In the genomic region with DNA sequence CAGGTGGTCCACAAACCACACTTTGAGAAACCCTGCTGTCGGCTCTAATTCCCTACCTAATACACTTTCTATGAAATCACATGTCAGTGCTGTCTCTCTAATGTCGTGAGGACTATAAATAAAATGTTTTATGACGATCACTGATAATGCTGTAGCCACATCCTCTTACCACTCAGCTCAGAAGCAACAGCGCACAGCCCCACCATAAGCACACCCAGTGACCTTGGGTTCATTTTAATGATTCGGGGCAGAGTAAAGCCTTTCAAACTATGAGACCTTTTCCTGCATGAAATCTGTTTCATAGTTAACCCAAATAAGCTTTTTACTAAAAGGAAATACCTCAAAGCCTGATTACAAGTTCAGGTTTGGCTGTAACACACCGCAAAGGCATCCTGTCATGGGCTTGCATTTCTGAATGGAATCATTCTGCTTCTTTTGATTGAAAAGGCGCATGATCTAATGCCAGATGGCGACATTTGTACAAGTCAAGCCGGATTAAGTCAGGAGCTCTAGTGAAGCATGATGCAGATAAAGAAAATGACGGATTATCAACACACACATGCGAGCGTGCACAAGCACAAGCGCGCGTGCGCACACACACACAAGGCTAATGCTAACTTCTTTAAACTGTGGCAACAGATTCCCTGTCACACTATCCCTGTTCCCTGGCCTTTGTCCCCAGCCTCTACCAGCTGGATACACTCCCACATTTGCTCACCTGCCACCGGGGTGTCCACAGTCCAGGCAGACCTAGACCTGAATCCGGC, we compare ENCODE assay signal across 1 cellular context.
TF ChIP-seq lines count a peak whose summit lies in the region.

No MANE protein-coding gene starts in this region.

TF ChIP-seq in GM23338, 12 proteins besides CTCF, POLR2A, EP300 and RAD21 (continued from another document):
- TF ChIP-seq, protein P1, sequence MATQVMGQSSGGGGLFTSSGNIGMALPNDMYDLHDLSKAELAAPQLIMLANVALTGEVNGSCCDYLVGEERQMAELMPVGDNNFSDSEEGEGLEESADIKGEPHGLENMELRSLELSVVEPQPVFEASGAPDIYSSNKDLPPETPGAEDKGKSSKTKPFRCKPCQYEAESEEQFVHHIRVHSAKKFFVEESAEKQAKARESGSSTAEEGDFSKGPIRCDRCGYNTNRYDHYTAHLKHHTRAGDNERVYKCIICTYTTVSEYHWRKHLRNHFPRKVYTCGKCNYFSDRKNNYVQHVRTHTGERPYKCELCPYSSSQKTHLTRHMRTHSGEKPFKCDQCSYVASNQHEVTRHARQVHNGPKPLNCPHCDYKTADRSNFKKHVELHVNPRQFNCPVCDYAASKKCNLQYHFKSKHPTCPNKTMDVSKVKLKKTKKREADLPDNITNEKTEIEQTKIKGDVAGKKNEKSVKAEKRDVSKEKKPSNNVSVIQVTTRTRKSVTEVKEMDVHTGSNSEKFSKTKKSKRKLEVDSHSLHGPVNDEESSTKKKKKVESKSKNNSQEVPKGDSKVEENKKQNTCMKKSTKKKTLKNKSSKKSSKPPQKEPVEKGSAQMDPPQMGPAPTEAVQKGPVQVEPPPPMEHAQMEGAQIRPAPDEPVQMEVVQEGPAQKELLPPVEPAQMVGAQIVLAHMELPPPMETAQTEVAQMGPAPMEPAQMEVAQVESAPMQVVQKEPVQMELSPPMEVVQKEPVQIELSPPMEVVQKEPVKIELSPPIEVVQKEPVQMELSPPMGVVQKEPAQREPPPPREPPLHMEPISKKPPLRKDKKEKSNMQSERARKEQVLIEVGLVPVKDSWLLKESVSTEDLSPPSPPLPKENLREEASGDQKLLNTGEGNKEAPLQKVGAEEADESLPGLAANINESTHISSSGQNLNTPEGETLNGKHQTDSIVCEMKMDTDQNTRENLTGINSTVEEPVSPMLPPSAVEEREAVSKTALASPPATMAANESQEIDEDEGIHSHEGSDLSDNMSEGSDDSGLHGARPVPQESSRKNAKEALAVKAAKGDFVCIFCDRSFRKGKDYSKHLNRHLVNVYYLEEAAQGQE (IDR thresholded peaks at IDR 0.05; ENCODE audit: unreplicated experiment), result no peak
- TF ChIP-seq JUNB (IDR thresholded peaks at IDR 0.05; ENCODE audit: unreplicated experiment), result no peak
- TF ChIP-seq, protein P2, sequence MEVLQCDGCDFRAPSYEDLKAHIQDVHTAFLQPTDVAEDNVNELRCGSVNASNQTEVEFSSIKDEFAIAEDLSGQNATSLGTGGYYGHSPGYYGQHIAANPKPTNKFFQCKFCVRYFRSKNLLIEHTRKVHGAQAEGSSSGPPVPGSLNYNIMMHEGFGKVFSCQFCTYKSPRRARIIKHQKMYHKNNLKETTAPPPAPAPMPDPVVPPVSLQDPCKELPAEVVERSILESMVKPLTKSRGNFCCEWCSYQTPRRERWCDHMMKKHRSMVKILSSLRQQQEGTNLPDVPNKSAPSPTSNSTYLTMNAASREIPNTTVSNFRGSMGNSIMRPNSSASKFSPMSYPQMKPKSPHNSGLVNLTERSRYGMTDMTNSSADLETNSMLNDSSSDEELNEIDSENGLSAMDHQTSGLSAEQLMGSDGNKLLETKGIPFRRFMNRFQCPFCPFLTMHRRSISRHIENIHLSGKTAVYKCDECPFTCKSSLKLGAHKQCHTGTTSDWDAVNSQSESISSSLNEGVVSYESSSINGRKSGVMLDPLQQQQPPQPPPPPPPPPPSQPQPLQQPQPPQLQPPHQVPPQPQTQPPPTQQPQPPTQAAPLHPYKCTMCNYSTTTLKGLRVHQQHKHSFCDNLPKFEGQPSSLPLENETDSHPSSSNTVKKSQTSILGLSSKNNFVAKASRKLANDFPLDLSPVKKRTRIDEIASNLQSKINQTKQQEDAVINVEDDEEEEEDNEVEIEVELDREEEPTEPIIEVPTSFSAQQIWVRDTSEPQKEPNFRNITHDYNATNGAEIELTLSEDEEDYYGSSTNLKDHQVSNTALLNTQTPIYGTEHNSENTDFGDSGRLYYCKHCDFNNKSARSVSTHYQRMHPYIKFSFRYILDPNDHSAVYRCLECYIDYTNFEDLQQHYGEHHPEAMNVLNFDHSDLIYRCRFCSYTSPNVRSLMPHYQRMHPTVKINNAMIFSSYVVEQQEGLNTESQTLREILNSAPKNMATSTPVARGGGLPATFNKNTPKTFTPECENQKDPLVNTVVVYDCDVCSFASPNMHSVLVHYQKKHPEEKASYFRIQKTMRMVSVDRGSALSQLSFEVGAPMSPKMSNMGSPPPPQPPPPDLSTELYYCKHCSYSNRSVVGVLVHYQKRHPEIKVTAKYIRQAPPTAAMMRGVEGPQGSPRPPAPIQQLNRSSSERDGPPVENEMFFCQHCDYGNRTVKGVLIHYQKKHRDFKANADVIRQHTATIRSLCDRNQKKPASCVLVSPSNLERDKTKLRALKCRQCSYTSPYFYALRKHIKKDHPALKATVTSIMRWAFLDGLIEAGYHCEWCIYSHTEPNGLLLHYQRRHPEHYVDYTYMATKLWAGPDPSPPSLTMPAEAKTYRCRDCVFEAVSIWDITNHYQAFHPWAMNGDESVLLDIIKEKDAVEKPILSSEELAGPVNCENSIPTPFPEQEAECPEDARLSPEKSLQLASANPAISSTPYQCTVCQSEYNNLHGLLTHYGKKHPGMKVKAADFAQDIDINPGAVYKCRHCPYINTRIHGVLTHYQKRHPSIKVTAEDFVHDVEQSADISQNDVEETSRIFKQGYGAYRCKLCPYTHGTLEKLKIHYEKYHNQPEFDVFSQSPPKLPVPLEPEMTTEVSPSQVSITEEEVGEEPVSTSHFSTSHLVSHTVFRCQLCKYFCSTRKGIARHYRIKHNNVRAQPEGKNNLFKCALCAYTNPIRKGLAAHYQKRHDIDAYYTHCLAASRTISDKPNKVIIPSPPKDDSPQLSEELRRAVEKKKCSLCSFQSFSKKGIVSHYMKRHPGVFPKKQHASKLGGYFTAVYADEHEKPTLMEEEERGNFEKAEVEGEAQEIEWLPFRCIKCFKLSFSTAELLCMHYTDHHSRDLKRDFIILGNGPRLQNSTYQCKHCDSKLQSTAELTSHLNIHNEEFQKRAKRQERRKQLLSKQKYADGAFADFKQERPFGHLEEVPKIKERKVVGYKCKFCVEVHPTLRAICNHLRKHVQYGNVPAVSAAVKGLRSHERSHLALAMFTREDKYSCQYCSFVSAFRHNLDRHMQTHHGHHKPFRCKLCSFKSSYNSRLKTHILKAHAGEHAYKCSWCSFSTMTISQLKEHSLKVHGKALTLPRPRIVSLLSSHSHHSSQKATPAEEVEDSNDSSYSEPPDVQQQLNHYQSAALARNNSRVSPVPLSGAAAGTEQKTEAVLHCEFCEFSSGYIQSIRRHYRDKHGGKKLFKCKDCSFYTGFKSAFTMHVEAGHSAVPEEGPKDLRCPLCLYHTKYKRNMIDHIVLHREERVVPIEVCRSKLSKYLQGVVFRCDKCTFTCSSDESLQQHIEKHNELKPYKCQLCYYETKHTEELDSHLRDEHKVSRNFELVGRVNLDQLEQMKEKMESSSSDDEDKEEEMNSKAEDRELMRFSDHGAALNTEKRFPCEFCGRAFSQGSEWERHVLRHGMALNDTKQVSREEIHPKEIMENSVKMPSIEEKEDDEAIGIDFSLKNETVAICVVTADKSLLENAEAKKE (CRISPR knock-in tag; IDR thresholded peaks at IDR 0.05), result no peak
